In the genomic region with DNA sequence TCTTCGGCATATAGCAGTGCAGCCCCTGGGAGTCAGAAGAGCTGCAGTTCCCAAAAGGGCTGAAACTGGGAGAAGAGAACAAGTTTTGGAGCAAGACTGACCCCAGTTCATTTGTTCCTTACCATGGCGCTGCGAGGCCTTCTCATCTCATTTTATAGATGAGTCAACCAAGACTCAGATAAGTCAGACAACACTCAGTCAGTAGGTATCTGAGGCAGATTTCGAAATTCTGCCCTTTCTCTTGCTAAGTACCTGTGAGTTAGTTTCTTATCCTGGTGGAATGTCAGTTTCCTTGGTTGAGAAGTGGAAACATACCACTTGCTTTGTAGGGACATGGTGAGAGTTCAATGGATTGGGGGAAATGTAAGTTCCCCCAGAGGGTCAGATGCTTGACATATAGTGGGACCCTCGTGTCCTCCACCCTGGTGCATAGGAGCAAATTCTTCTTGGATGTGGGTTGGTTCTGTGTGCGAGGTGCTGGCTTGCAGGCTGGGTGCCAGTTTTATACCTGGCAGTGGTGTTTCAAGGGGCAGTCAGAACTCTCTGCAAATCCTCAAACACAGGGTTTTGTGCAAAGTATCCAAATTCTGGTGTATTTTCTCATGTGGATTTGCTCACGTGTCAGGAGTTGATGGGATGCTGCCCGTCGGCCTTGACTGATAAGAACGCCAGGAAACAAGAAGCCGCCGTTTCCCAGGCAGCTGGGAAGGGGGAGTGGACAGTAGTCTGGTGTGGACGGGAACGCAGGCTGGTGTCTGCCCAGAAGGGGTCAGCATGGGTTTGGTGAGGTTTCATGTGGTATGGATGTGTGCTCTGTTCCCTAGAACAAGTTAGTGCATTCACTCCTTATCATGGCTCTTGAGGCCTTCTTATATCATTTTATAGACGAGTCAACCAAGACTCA, we compare ENCODE assay signal across 9 cellular contexts.
DNase-seq lines count a peak whose midpoint lies in the region; ATAC-seq, FAIRE-seq and TF ChIP-seq lines count a peak whose summit lies in the region.
"Had no signal": no experiment of that assay in that cellular context is flagged by ENCODE, and none has a peak within 500 bp of the region (broad histone marks: within the 10 kb centered on the region; RNA-seq: fewer than 3 reads in every experiment).

No MANE protein-coding gene starts in this region.

- BruUV-seq in PC-9 (replicated peaks; lab: Mats Ljungman, UMichigan) (no TSS peak), endothelial cell of umbilical vein (replicated peaks; lab: Mats Ljungman, UMichigan) (no TSS peak)

- H3K4me1 ChIP-seq in BLaER1 (peaks cover 91% of the 10 kb centered on the region), PC-9 (replicated peaks; ENCODE audit: insufficient read depth) (peaks cover 44% of the 10 kb centered on the region), endothelial cell of umbilical vein (ENCODE audit: control insufficient read depth, extremely low read depth, insufficient read depth, low read length) (peaks cover 57% of the 10 kb centered on the region)

- H3K9me3 ChIP-seq in BLaER1 (no peaks in the 10 kb centered on the region), PC-9 (ENCODE audit: insufficient read depth, low read depth) (no peaks in the 10 kb centered on the region), endothelial cell of umbilical vein (replicated peaks; ENCODE audit: control insufficient read depth, insufficient read depth, low read length) (no peaks in the 10 kb centered on the region)

- H3K27ac ChIP-seq in BLaER1 (no peak overlapping the region), PC-9 (peak overlapping the region; percentile 50), endothelial cell of umbilical vein (ENCODE audit: insufficient read depth, low read depth, low read length) (peak overlapping the region; percentile 93)

- POLR2A ChIA-PET in PC-9 (lab: Charles Lee; ENCODE audit: unreplicated experiment): interaction anchor here (0.6 kb wide), 2 partner anchors 624 to 805 kb away, joined by 3 read pairs; a partner anchor contains a TSS
- POLR2A ChIA-PET in endothelial cell of umbilical vein (lab: Charles Lee): no interaction called here

- H3K9ac ChIP-seq in BLaER1: no peak overlapping the region; the same call in 1 of the 2 replicates
- peak overlapping the region; percentile 73 for H3K9ac ChIP-seq in endothelial cell of umbilical vein (replicated peaks; ENCODE audit: extremely low read depth, insufficient read depth, low read length)

- H3K4me2 ChIP-seq in BLaER1: peak overlapping the region; percentile 99
- H3K4me2 ChIP-seq in PC-9: peak overlapping the region; percentile 70
- peak overlapping the region; percentile 63 for H3K4me2 ChIP-seq in endothelial cell of umbilical vein (ENCODE audit: insufficient read depth, low read length)

- no peaks in the 10 kb centered on the region for H3K9me1 ChIP-seq in endothelial cell of umbilical vein (replicated peaks; ENCODE audit: control insufficient read depth, extremely low read depth, insufficient read depth, low read length)

- TF ChIP-seq CTCF in PC-9 (conservative IDR thresholded peaks at IDR 0.05) (no peak), endothelial cell of umbilical vein (IDR thresholded peaks at IDR 0.05; ENCODE audit: extremely low read depth in 1 of 2, insufficient read depth in 1 of 2, low read depth in 1 of 2, low read length in 2 of 2) (peak; percentile 43 to 49)

- H2AFZ ChIP-seq in PC-9 (no peak overlapping the region), endothelial cell of umbilical vein (ENCODE audit: low read depth, low read length) (no peak overlapping the region)

- no peaks in the 10 kb centered on the region for H3K36me3 ChIP-seq in BLaER1
- no peaks in the 10 kb centered on the region for H3K36me3 ChIP-seq in PC-9 (ENCODE audit: low read depth)
- H3K36me3 ChIP-seq in endothelial cell of umbilical vein (ENCODE audit: control insufficient read depth in 2 of 2, extremely low read depth in 1 of 2, insufficient read depth in 2 of 2, low read length in 2 of 2): no peaks in the 10 kb centered on the region

- H3F3A ChIP-seq in PC-9 (ENCODE audit: insufficient read depth, low read depth): peaks cover 20% of the 10 kb centered on the region; the same call in 1 of the 2 replicates

- H3K27me3 ChIP-seq in BLaER1: peaks cover 41% of the 10 kb centered on the region
- H3K27me3 ChIP-seq in PC-9 (ENCODE audit: insufficient read depth, low read depth): no peaks in the 10 kb centered on the region; the same call in 1 of the 2 replicates
- no peaks in the 10 kb centered on the region for H3K27me3 ChIP-seq in endothelial cell of umbilical vein (ENCODE audit: control insufficient read depth in 2 of 2, insufficient read depth in 2 of 2, low read length in 2 of 2)

- H3K4me3 ChIP-seq in BLaER1 (no peak overlapping the region), PC-9 (no peak overlapping the region), endothelial cell of umbilical vein (replicated peaks in 1 of 3; ENCODE audit: insufficient read depth in 1 of 3, low read depth in 1 of 3, low read length in 3 of 3) (peak overlapping the region in 1 of 3 experiments; percentile 15)

- intact Hi-C loops in PC-9 (cut with micrococcal nuclease; ENCODE audit: unreplicated experiment): no loop called here
- intact Hi-C loops in endothelial cell of umbilical vein (cut with micrococcal nuclease): loop anchor here (2.0 kb wide), 2 partner anchors 49 to 59 kb away; no protein-coding TSS in a partner anchor

- H4K20me1 ChIP-seq in BLaER1 (peaks cover 56% of the 10 kb centered on the region), PC-9 (ENCODE audit: insufficient read depth) (no peaks in the 10 kb centered on the region), endothelial cell of umbilical vein (replicated peaks; ENCODE audit: control insufficient read depth, extremely low read depth, insufficient read depth, low read length) (no peaks in the 10 kb centered on the region)

- no peaks in the 10 kb centered on the region for H3K9me2 ChIP-seq in PC-9 (ENCODE audit: insufficient read depth)

- H3K79me2 ChIP-seq in PC-9 (ENCODE audit: low read depth): peaks cover 9% of the 10 kb centered on the region; the same call in 1 of the 2 replicates
- peaks cover 5% of the 10 kb centered on the region for H3K79me2 ChIP-seq in endothelial cell of umbilical vein (ENCODE audit: control insufficient read depth, insufficient read depth, low read length)

- no peak for ATAC-seq in GM21723 (IDR thresholded peaks at IDR 0.05; ENCODE audit: unreplicated experiment)
- ATAC-seq in HG02973 (IDR thresholded peaks at IDR 0.05; ENCODE audit: unreplicated experiment): no peak
- no peak for ATAC-seq in HG03280 (IDR thresholded peaks at IDR 0.05; ENCODE audit: unreplicated experiment)

- FAIRE-seq in endothelial cell of umbilical vein (lab: Jason Lieb, UNC): peak; percentile 71

- TF ChIP-seq POLR2A in endothelial cell of umbilical vein (IDR thresholded peaks at IDR 0.05; ENCODE audit: low read depth, low read length): no peak

- CTCF ChIA-PET in PC-9 (lab: Charles Lee): interaction anchor here (0.6 kb wide), 1 partner anchor 527 kb away, joined by 4 read pairs; no protein-coding TSS in a partner anchor
- CTCF ChIA-PET in endothelial cell of umbilical vein (lab: Charles Lee): interaction anchor here (0.7 to 6.0 kb wide), 30 partner anchors 8 to 443 kb away, joined by 3 to 45 read pairs (median 5); no protein-coding TSS in a partner anchor

- DNase-seq in PC-9: peak in 1 of 2 experiments; percentile 93
- peak; percentile 87 for DNase-seq in endothelial cell of umbilical vein (ENCODE audit: low read depth, low spot score)
- DNase-seq in non-pigmented ciliary epithelial cell (ENCODE audit: low read depth): peak; percentile 73
- DNase-seq in stimulated activated CD4-positive, alpha-beta T cell treated with anti-CD3 and anti-CD28 coated beads, Interleukin-1b, Interleukin-23, amount 100 ng/mL, for 48 hours: no peak
- DNase-seq: erythroblast had no signal

- dilution Hi-C loops in endothelial cell of umbilical vein (cut with MboI; ENCODE audit: extremely low pct_ligation_motif_present, low sequenced_read_pairs): no loop called here

TF ChIP-seq in endothelial cell of umbilical vein, 7 proteins besides CTCF, POLR2A, EP300 and RAD21:
- TF ChIP-seq GATA2 (IDR thresholded peaks at IDR 0.05; ENCODE audit: insufficient read depth, insufficient read length, low read depth, low read length) (peak; percentile 11), MYC (IDR thresholded peaks at IDR 0.05; ENCODE audit: low read depth, low read length) (no peak), POLR2AphosphoS5 (IDR thresholded peaks at IDR 0.05; ENCODE audit: insufficient read depth, low read depth, low read length) (no peak), EZH2 (IDR thresholded peaks at IDR 0.05; ENCODE audit: borderline replicate concordance, low read depth, low read length, severe bottlenecking) (no peak), FOS (IDR thresholded peaks at IDR 0.05; ENCODE audit: borderline replicate concordance, insufficient read depth, low read length) (no peak)
- TF ChIP-seq, protein P1, sequence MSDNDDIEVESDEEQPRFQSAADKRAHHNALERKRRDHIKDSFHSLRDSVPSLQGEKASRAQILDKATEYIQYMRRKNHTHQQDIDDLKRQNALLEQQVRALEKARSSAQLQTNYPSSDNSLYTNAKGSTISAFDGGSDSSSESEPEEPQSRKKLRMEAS (IDR thresholded peaks at IDR 0.05; ENCODE audit: insufficient read depth, insufficient read length): peak; percentile 29
TF ChIP-seq in endothelial cell of umbilical vein: peak in this region for 2.
